10 cellular contexts compared by ENCODE assay signal in genomic region chr11:65854871-65855837, GRCh38. TPM values are rescaled to one million over a fixed set of nuclear protein-coding genes. Genes with fewer than 3 reads are reported as not detected.
DNase-seq lines count a peak whose midpoint lies in the region; ATAC-seq, FAIRE-seq and TF ChIP-seq lines count a peak whose summit lies in the region.
"Had no signal": no experiment of that assay in that cellular context is flagged by ENCODE, and none has a peak within 500 bp of the region (broad histone marks: within the 10 kb centered on the region; RNA-seq: fewer than 3 reads in every experiment).

No MANE protein-coding gene starts in this region.

- no peak overlapping the region for H3K27ac ChIP-seq in HepG2 (ENCODE audit: extremely low read length, insufficient read depth, low read length)

- H3K9ac ChIP-seq in HepG2 (ENCODE audit: insufficient read depth, low read depth, low read length), result no peak overlapping the region

- H3K36me3 ChIP-seq in HepG2 (replicated peaks in 1 of 2; ENCODE audit: control insufficient read depth in 1 of 2, insufficient read depth in 2 of 2, low read length in 2 of 2), result peaks cover 14 to 34% of the 10 kb centered on the region in 2 experiments

- no peak for FAIRE-seq in HepG2 (lab: Jason Lieb, UNC)

- H3K27me3 ChIP-seq in HepG2 (ENCODE audit: control insufficient read depth in 1 of 2, insufficient read depth in 2 of 2, low read length in 2 of 2), result no peaks in the 10 kb centered on the region; a peak in 1 of 5 replicates

- peak overlapping the region; percentile 13 for H3K27ac Mint-ChIP-seq in activated naive CD4-positive, alpha-beta T cell treated with anti-CD3 and anti-CD28 coated beads for 36 hours
- H3K27ac Mint-ChIP-seq in activated CD8-positive, alpha-beta T cell treated with anti-CD3 and anti-CD28 coated beads, Interleukin-2, amount 10 ng/mL, durations not matched to agents 7 days and 5 days, result peak overlapping the region; percentile 73
- H3K27ac Mint-ChIP-seq in stimulated activated naive B cell treated with anti-CD40 and anti-IgM and Interleukin-4, amounts not matched to agents 10 μg/mL and 1 μg/mL and 100 μg/mL, for 72 hours, result peak overlapping the region; percentile 59

- peaks cover 22% of the 10 kb centered on the region for H3K79me2 ChIP-seq in HepG2 (ENCODE audit: insufficient read depth, low read length)

- TF ChIP-seq CTCF in HepG2 (CRISPR knock-in tag; IDR thresholded peaks at IDR 0.05), result no peak

- WGBS in HepG2 (ENCODE audit: low lambda C conversion rate), result 88% methylated on average over 14 of the region's 15 CpGs

- no peak for DNase-seq in activated naive CD4-positive, alpha-beta T cell treated with anti-CD3 and anti-CD28 coated beads for 36 hours
- DNase-seq in activated naive CD4-positive, alpha-beta T cell treated with Interleukin-2 at 50 U/mL for 16 hours, result no peak
- DNase-seq in activated CD8-positive, alpha-beta T cell treated with anti-CD3 and anti-CD28 coated beads, Interleukin-2, amount 10 ng/mL, durations not matched to agents 7 days and 5 days, result no peak
- DNase-seq in HepG2 (ENCODE audit: low spot score) (no peak), NCI-H2171 (lab: John Stamatoyannopoulos, UW) (no peak)
- no peak for DNase-seq in stimulated activated naive B cell treated with anti-CD40 and anti-IgM and Interleukin-4, amounts not matched to agents 10 μg/mL and 1 μg/mL and 100 μg/mL, for 72 hours
- DNase-seq: stimulated activated CD4-positive, alpha-beta T cell treated with anti-CD3 and anti-CD28 coated beads, Interleukin-4, amount 100 ng/mL, for 1 hour had no signal

- H3K4me1 Mint-ChIP-seq in activated naive CD4-positive, alpha-beta T cell treated with anti-CD3 and anti-CD28 coated beads for 36 hours (ENCODE audit: low read depth), result peaks cover 36% of the 10 kb centered on the region
- H3K4me1 Mint-ChIP-seq in activated CD8-positive, alpha-beta T cell treated with anti-CD3 and anti-CD28 coated beads, Interleukin-2, amount 10 ng/mL, durations not matched to agents 7 days and 5 days (ENCODE audit: low read depth), result peaks cover 49% of the 10 kb centered on the region
- peaks cover 35 to 62% of the 10 kb centered on the region in 2 donors for H3K4me1 Mint-ChIP-seq in stimulated activated naive B cell treated with anti-CD40 and anti-IgM and Interleukin-4, amounts not matched to agents 10 μg/mL and 1 μg/mL and 100 μg/mL, for 72 hours

- 0 out of 2 replicates have a peak, but pooled peaks cover 4% of the 10 kb centered on the region for H3K9me3 ChIP-seq in HepG2 (ENCODE audit: low read length)

- peak overlapping the region; percentile 89 for H3K4me3 Mint-ChIP-seq in activated naive CD4-positive, alpha-beta T cell treated with anti-CD3 and anti-CD28 coated beads for 36 hours
- peak overlapping the region; percentile 95 for H3K4me3 Mint-ChIP-seq in activated CD8-positive, alpha-beta T cell treated with anti-CD3 and anti-CD28 coated beads, Interleukin-2, amount 10 ng/mL, durations not matched to agents 7 days and 5 days
- H3K4me3 Mint-ChIP-seq in stimulated activated naive B cell treated with anti-CD40 and anti-IgM and Interleukin-4, amounts not matched to agents 10 μg/mL and 1 μg/mL and 100 μg/mL, for 72 hours, result peak overlapping the region; percentile 91 to 97

- POLR2A ChIA-PET in activated CD8-positive, alpha-beta T cell treated with anti-CD3 and anti-CD28 coated beads, Interleukin-2, amount 10 ng/mL, durations not matched to agents 7 days and 5 days (lab: Charles Lee), result interaction anchor here (15.9 kb wide), 1 partner anchor 30 kb away, joined by 305 read pairs; the partner anchor contains the start of genes CCDC85B, CTSW and FIBP
- POLR2A ChIA-PET in HepG2 (lab: Yijun Ruan, JAX), result interaction anchor here (1.0 to 1.3 kb wide), 5 partner anchors 14 to 202 kb away, joined by 3 to 6 read pairs (median 3); partner anchors contain the start of gene FIBP

- CTCF ChIA-PET in activated naive CD4-positive, alpha-beta T cell treated with anti-CD3 and anti-CD28 coated beads for 36 hours (lab: Charles Lee), result interaction anchor here (0.7 kb wide), 1 partner anchor 157 kb away, joined by 3 read pairs; the partner anchor contains the start of gene CST6
- CTCF ChIA-PET in activated CD8-positive, alpha-beta T cell treated with anti-CD3 and anti-CD28 coated beads, Interleukin-2, amount 10 ng/mL, durations not matched to agents 7 days and 5 days (lab: Charles Lee), result no interaction called here
- CTCF ChIA-PET in HepG2 (lab: Yijun Ruan, JAX; ENCODE audit: low intra/inter-chr PET ratio, low total read pairs), result no interaction called here

- H3K27me3 Mint-ChIP-seq in activated naive CD4-positive, alpha-beta T cell treated with anti-CD3 and anti-CD28 coated beads for 36 hours (ENCODE audit: low read depth), result no peaks in the 10 kb centered on the region
- H3K27me3 Mint-ChIP-seq in activated CD8-positive, alpha-beta T cell treated with anti-CD3 and anti-CD28 coated beads, Interleukin-2, amount 10 ng/mL, durations not matched to agents 7 days and 5 days (ENCODE audit: low read depth), result no peaks in the 10 kb centered on the region
- no peaks in the 10 kb centered on the region for H3K27me3 Mint-ChIP-seq in stimulated activated naive B cell treated with anti-CD40 and anti-IgM and Interleukin-4, amounts not matched to agents 10 μg/mL and 1 μg/mL and 100 μg/mL, for 72 hours

- no peak for TF ChIP-seq POLR2A in HepG2 (IDR thresholded peaks at IDR 0.05; ENCODE audit: insufficient read depth in 1 of 2, low read depth in 2 of 2, low read length in 2 of 2)

- peaks cover 59% of the 10 kb centered on the region for H3K4me1 ChIP-seq in HepG2 (ENCODE audit: insufficient read depth, low read length)

- peaks cover 52% of the 10 kb centered on the region for H3K36me3 Mint-ChIP-seq in activated naive CD4-positive, alpha-beta T cell treated with anti-CD3 and anti-CD28 coated beads for 36 hours (ENCODE audit: low read depth)
- H3K36me3 Mint-ChIP-seq in activated CD8-positive, alpha-beta T cell treated with anti-CD3 and anti-CD28 coated beads, Interleukin-2, amount 10 ng/mL, durations not matched to agents 7 days and 5 days (ENCODE audit: low read depth), result peaks cover 71% of the 10 kb centered on the region
- H3K36me3 Mint-ChIP-seq in stimulated activated naive B cell treated with anti-CD40 and anti-IgM and Interleukin-4, amounts not matched to agents 10 μg/mL and 1 μg/mL and 100 μg/mL, for 72 hours, result peaks cover 59 to 71% of the 10 kb centered on the region in 2 donors

- ATAC-seq in activated CD8-positive, alpha-beta T cell treated with anti-CD3 and anti-CD28 coated beads, Interleukin-2, amount 10 ng/mL, durations not matched to agents 7 days and 5 days, result no peak
- no peak for ATAC-seq in HepG2
- ATAC-seq in stimulated activated naive B cell treated with anti-CD40 and anti-IgM and Interleukin-4, amounts not matched to agents 10 μg/mL and 1 μg/mL and 100 μg/mL, for 72 hours (replicated peaks), result no peak
- no peak for ATAC-seq in HG03095 (IDR thresholded peaks at IDR 0.05; ENCODE audit: unreplicated experiment)
- no peak for ATAC-seq in HG03135 (IDR thresholded peaks at IDR 0.05; ENCODE audit: unreplicated experiment)

- intact Hi-C loops in activated naive CD4-positive, alpha-beta T cell treated with anti-CD3 and anti-CD28 coated beads for 36 hours (cut with micrococcal nuclease), result loop anchor here (5.0 kb wide), 2 partner anchors 473 to 1053 kb away; partner anchors contain the start of genes MAP4K2 and SLC25A45
- intact Hi-C loops in HepG2 (cut with micrococcal nuclease; ENCODE audit: unreplicated experiment), result no loop called here

- peak overlapping the region; percentile 10; the same call in 1 of the 2 replicates for H3K4me2 ChIP-seq in HepG2 (ENCODE audit: low read depth, low read length)

- no peak overlapping the region for H2AFZ ChIP-seq in HepG2 (ENCODE audit: low read length)

- H3K4me3 ChIP-seq in HepG2 (replicated peaks in 1 of 3; ENCODE audit: insufficient read depth in 1 of 3, low read depth in 2 of 3, low read length in 3 of 3), result no peak overlapping the region

- in situ Hi-C loops in HepG2 (cut with HindIII; ENCODE audit: extremely low pct_ligation_motif_present, low pct_unique_long_range_greater_than_20kb), result loop anchor here (10.0 kb wide), 1 partner anchor 300 kb away; the partner anchor contains the start of gene LTBP3

- no peak for TF ChIP-seq RAD21 in HepG2 (CRISPR knock-in tag; IDR thresholded peaks at IDR 0.05)

- no peak for TF ChIP-seq EP300 in HepG2 (IDR thresholded peaks at IDR 0.05; ENCODE audit: low read depth in 2 of 2, low read length in 2 of 2)
- no peak for TF ChIP-seq EP300 in HepG2 (CRISPR knock-in tag; IDR thresholded peaks at IDR 0.05; ENCODE audit: borderline replicate concordance)

- peaks cover 8% of the 10 kb centered on the region for H3K9me3 Mint-ChIP-seq in activated naive CD4-positive, alpha-beta T cell treated with anti-CD3 and anti-CD28 coated beads for 36 hours
- no peaks in the 10 kb centered on the region for H3K9me3 Mint-ChIP-seq in activated CD8-positive, alpha-beta T cell treated with anti-CD3 and anti-CD28 coated beads, Interleukin-2, amount 10 ng/mL, durations not matched to agents 7 days and 5 days (ENCODE audit: insufficient read depth)
- peaks cover 0 to 5% of the 10 kb centered on the region in 2 donors for H3K9me3 Mint-ChIP-seq in stimulated activated naive B cell treated with anti-CD40 and anti-IgM and Interleukin-4, amounts not matched to agents 10 μg/mL and 1 μg/mL and 100 μg/mL, for 72 hours

- H4K20me1 ChIP-seq in HepG2 (ENCODE audit: insufficient read depth, low read length), result peaks cover 50% of the 10 kb centered on the region

- TSS peak; percentile 61 for BruUV-seq in HepG2 (replicated peaks; lab: Mats Ljungman, UMichigan)

RNA-seq across cellular contexts. Expression of gene CFL1, which starts 2.8 kb away (rescaled TPM):
- total RNA-seq in activated naive CD4-positive, alpha-beta T cell treated with anti-CD3 and anti-CD28 coated beads for 36 hours, result 1,000 to 10,000 TPM; 1,043 to 1,085 TPM
- total RNA-seq in activated CD8-positive, alpha-beta T cell treated with anti-CD3 and anti-CD28 coated beads, Interleukin-2, amount 10 ng/mL, durations not matched to agents 7 days and 5 days, result 1,000 to 10,000 TPM; 2,110 to 2,145 TPM
- total RNA-seq in HepG2 (2016; rRNA removed; fragmentation: Illumina TruSeq; extraction: Trizol), result 383 and 458 TPM in 2 replicates
- total RNA-seq in HepG2 (2016; cell fraction: cytosol; rRNA removed; fragmentation: Illumina TruSeq; extraction: Trizol; ENCODE audit: low read depth), result 49.6 and 56.4 TPM in 2 replicates
- 365 and 431 TPM in 2 replicates for total RNA-seq in HepG2 (2016; cell fraction: insoluble cytoplasmic fraction; rRNA removed; fragmentation: Illumina TruSeq; extraction: Trizol)
- 92.4 and 99.4 TPM in 2 replicates for total RNA-seq in HepG2 (2016; cell fraction: membrane; rRNA removed; fragmentation: Illumina TruSeq; extraction: Trizol)
- total RNA-seq in HepG2 (2016; cell fraction: nucleus; rRNA removed; fragmentation: Illumina TruSeq; extraction: Trizol), result 154 and 171 TPM in 2 replicates
- 347 and 379 TPM in 2 replicates for polyA plus RNA-seq in HepG2 (2011; rRNA removed)
- polyA plus RNA-seq in HepG2 (2011; cell fraction: cytosol; rRNA removed), result 649 and 884 TPM in 2 replicates
- polyA plus RNA-seq in HepG2 (2011; cell fraction: nucleus; rRNA removed), result 218 and 244 TPM in 2 replicates
- polyA plus RNA-seq in HepG2 (2012), result 289 and 295 TPM in 2 replicates
- polyA plus RNA-seq in HepG2 (2016; cell fraction: cytosol; fragmentation: Illumina TruSeq; extraction: Trizol; ENCODE audit: low read depth), result 112 and 116 TPM in 2 replicates
- polyA plus RNA-seq in HepG2 (2016; cell fraction: insoluble cytoplasmic fraction; fragmentation: Illumina TruSeq; extraction: Trizol; ENCODE audit: low read depth), result 879 and 1,116 TPM in 2 replicates
- polyA plus RNA-seq in HepG2 (2016; cell fraction: membrane; fragmentation: Illumina TruSeq; extraction: Trizol; ENCODE audit: low read depth), result 173 and 178 TPM in 2 replicates
- 427 and 437 TPM in 2 replicates for polyA plus RNA-seq in HepG2 (2016; cell fraction: nucleus; fragmentation: Illumina TruSeq; extraction: Trizol; ENCODE audit: insufficient read depth, low read depth)
- 360 and 1,083 TPM in 2 replicates for polyA minus RNA-seq in HepG2 (2011; rRNA and poly(A)+ RNA removed; ENCODE audit: low replicate concordance)
- polyA minus RNA-seq in HepG2 (2011; cell fraction: cytosol; rRNA and poly(A)+ RNA removed), result 284 and 320 TPM in 2 replicates
- 153 and 218 TPM in 2 replicates for polyA minus RNA-seq in HepG2 (2011; cell fraction: nucleus; rRNA and poly(A)+ RNA removed)

RNA-seq across cellular contexts. Expression of gene MUS81, which starts 5.1 kb away (rescaled TPM):
- total RNA-seq in activated naive CD4-positive, alpha-beta T cell treated with anti-CD3 and anti-CD28 coated beads for 36 hours, result 10 to 100 TPM; 51.4 to 54.7 TPM
- total RNA-seq in activated CD8-positive, alpha-beta T cell treated with anti-CD3 and anti-CD28 coated beads, Interleukin-2, amount 10 ng/mL, durations not matched to agents 7 days and 5 days, result 100 to 1,000 TPM; 106 to 111 TPM
- total RNA-seq in HepG2 (2016; rRNA removed; fragmentation: Illumina TruSeq; extraction: Trizol), result 13.2 and 25.6 TPM in 2 replicates
- total RNA-seq in HepG2 (2016; cell fraction: cytosol; rRNA removed; fragmentation: Illumina TruSeq; extraction: Trizol; ENCODE audit: low read depth), result 9.1 and 9.8 TPM in 2 replicates
- 10.0 and 23.4 TPM in 2 replicates for total RNA-seq in HepG2 (2016; cell fraction: insoluble cytoplasmic fraction; rRNA removed; fragmentation: Illumina TruSeq; extraction: Trizol)
- 9.8 and 11.9 TPM in 2 replicates for total RNA-seq in HepG2 (2016; cell fraction: membrane; rRNA removed; fragmentation: Illumina TruSeq; extraction: Trizol)
- total RNA-seq in HepG2 (2016; cell fraction: nucleus; rRNA removed; fragmentation: Illumina TruSeq; extraction: Trizol), result 33.1 and 33.6 TPM in 2 replicates
- polyA plus RNA-seq in HepG2 (2011; rRNA removed), result 30.2 and 43.6 TPM in 2 replicates
- 9.6 and 15.1 TPM in 2 replicates for polyA plus RNA-seq in HepG2 (2011; cell fraction: cytosol; rRNA removed)
- polyA plus RNA-seq in HepG2 (2011; cell fraction: nucleus; rRNA removed), result 256 and 293 TPM in 2 replicates
- polyA plus RNA-seq in HepG2 (2012), result 17.9 and 34.3 TPM in 2 replicates
- polyA plus RNA-seq in HepG2 (2016; cell fraction: cytosol; fragmentation: Illumina TruSeq; extraction: Trizol; ENCODE audit: low read depth), result 5.3 and 7.5 TPM in 2 replicates
- polyA plus RNA-seq in HepG2 (2016; cell fraction: insoluble cytoplasmic fraction; fragmentation: Illumina TruSeq; extraction: Trizol; ENCODE audit: low read depth), result 10.0 and 14.2 TPM in 2 replicates
- 9.0 and 9.4 TPM in 2 replicates for polyA plus RNA-seq in HepG2 (2016; cell fraction: membrane; fragmentation: Illumina TruSeq; extraction: Trizol; ENCODE audit: low read depth)
- 70.1 TPM in 2 replicates for polyA plus RNA-seq in HepG2 (2016; cell fraction: nucleus; fragmentation: Illumina TruSeq; extraction: Trizol; ENCODE audit: insufficient read depth, low read depth)
- polyA minus RNA-seq in HepG2 (2011; rRNA and poly(A)+ RNA removed; ENCODE audit: low replicate concordance), result 21.4 and 58.7 TPM in 2 replicates
- 5.5 and 5.8 TPM in 2 replicates for polyA minus RNA-seq in HepG2 (2011; cell fraction: cytosol; rRNA and poly(A)+ RNA removed)
- polyA minus RNA-seq in HepG2 (2011; cell fraction: nucleus; rRNA and poly(A)+ RNA removed), result 60.9 and 66.5 TPM in 2 replicates

RNA-seq across cellular contexts. Expression of gene EFEMP2, which starts 17.4 kb away (rescaled TPM):
- total RNA-seq in activated naive CD4-positive, alpha-beta T cell treated with anti-CD3 and anti-CD28 coated beads for 36 hours, result 10 to 100 TPM; 10.1 to 11.5 TPM
- 1 to 10 TPM; 4.8 to 5.0 TPM for total RNA-seq in activated CD8-positive, alpha-beta T cell treated with anti-CD3 and anti-CD28 coated beads, Interleukin-2, amount 10 ng/mL, durations not matched to agents 7 days and 5 days
- total RNA-seq in HepG2 (2016; rRNA removed; fragmentation: Illumina TruSeq; extraction: Trizol), result 3.7 and 7.4 TPM in 2 replicates
- total RNA-seq in HepG2 (2016; cell fraction: cytosol; rRNA removed; fragmentation: Illumina TruSeq; extraction: Trizol; ENCODE audit: low read depth), result 15.2 and 15.7 TPM in 2 replicates
- total RNA-seq in HepG2 (2016; cell fraction: insoluble cytoplasmic fraction; rRNA removed; fragmentation: Illumina TruSeq; extraction: Trizol), result 3.7 and 8.2 TPM in 2 replicates
- total RNA-seq in HepG2 (2016; cell fraction: membrane; rRNA removed; fragmentation: Illumina TruSeq; extraction: Trizol), result 12.4 and 16.0 TPM in 2 replicates
- total RNA-seq in HepG2 (2016; cell fraction: nucleus; rRNA removed; fragmentation: Illumina TruSeq; extraction: Trizol), result 7.8 and 14.5 TPM in 2 replicates
- 29.7 and 34.3 TPM in 2 replicates for polyA plus RNA-seq in HepG2 (2011; rRNA removed)
- polyA plus RNA-seq in HepG2 (2011; cell fraction: cytosol; rRNA removed), result 17.6 and 22.8 TPM in 2 replicates
- polyA plus RNA-seq in HepG2 (2011; cell fraction: nucleus; rRNA removed), result 150 and 216 TPM in 2 replicates
- polyA plus RNA-seq in HepG2 (2012), result 12.1 and 14.4 TPM in 2 replicates
- 19.2 and 19.9 TPM in 2 replicates for polyA plus RNA-seq in HepG2 (2016; cell fraction: cytosol; fragmentation: Illumina TruSeq; extraction: Trizol; ENCODE audit: low read depth)
- polyA plus RNA-seq in HepG2 (2016; cell fraction: insoluble cytoplasmic fraction; fragmentation: Illumina TruSeq; extraction: Trizol; ENCODE audit: low read depth), result 5.8 and 5.9 TPM in 2 replicates
- 18.0 and 19.9 TPM in 2 replicates for polyA plus RNA-seq in HepG2 (2016; cell fraction: membrane; fragmentation: Illumina TruSeq; extraction: Trizol; ENCODE audit: low read depth)
- 20.2 and 23.5 TPM in 2 replicates for polyA plus RNA-seq in HepG2 (2016; cell fraction: nucleus; fragmentation: Illumina TruSeq; extraction: Trizol; ENCODE audit: insufficient read depth, low read depth)
- polyA minus RNA-seq in HepG2 (2011; rRNA and poly(A)+ RNA removed; ENCODE audit: low replicate concordance), result 2.1 and 18.1 TPM in 2 replicates
- polyA minus RNA-seq in HepG2 (2011; cell fraction: cytosol; rRNA and poly(A)+ RNA removed), result 4.1 and 4.8 TPM in 2 replicates
- polyA minus RNA-seq in HepG2 (2011; cell fraction: nucleus; rRNA and poly(A)+ RNA removed), result 14.5 and 17.7 TPM in 2 replicates

RNA-seq across cellular contexts. Expression of gene SNX32, which starts 21.4 kb away (rescaled TPM):
- 1 to 10 TPM; 1.5 to 2.0 TPM for total RNA-seq in activated naive CD4-positive, alpha-beta T cell treated with anti-CD3 and anti-CD28 coated beads for 36 hours
- 1 to 10 TPM in 1 of 2 experiments, under 1 TPM in 1; 0.44 to 1.6 TPM for total RNA-seq in activated CD8-positive, alpha-beta T cell treated with anti-CD3 and anti-CD28 coated beads, Interleukin-2, amount 10 ng/mL, durations not matched to agents 7 days and 5 days
- 0.09 TPM in 1 of 2 replicates, not detected in the other for total RNA-seq in HepG2 (2016; rRNA removed; fragmentation: Illumina TruSeq; extraction: Trizol)
- not detected in 2 replicates for total RNA-seq in HepG2 (2016; cell fraction: cytosol; rRNA removed; fragmentation: Illumina TruSeq; extraction: Trizol; ENCODE audit: low read depth)
- 0.17 TPM in 1 of 2 replicates, not detected in the other for total RNA-seq in HepG2 (2016; cell fraction: insoluble cytoplasmic fraction; rRNA removed; fragmentation: Illumina TruSeq; extraction: Trizol)
- not detected in 2 replicates for total RNA-seq in HepG2 (2016; cell fraction: membrane; rRNA removed; fragmentation: Illumina TruSeq; extraction: Trizol)
- 0.16 TPM in 1 of 2 replicates, not detected in the other for total RNA-seq in HepG2 (2016; cell fraction: nucleus; rRNA removed; fragmentation: Illumina TruSeq; extraction: Trizol)
- polyA plus RNA-seq in HepG2 (2011; rRNA removed), result 0.29 and 0.34 TPM in 2 replicates
- 0.08 and 0.30 TPM in 2 replicates for polyA plus RNA-seq in HepG2 (2011; cell fraction: cytosol; rRNA removed)
- polyA plus RNA-seq in HepG2 (2011; cell fraction: nucleus; rRNA removed), result 4.2 and 5.7 TPM in 2 replicates
- 0.19 and 0.35 TPM in 2 replicates for polyA plus RNA-seq in HepG2 (2012)
- polyA plus RNA-seq in HepG2 (2016; cell fraction: cytosol; fragmentation: Illumina TruSeq; extraction: Trizol; ENCODE audit: low read depth), result 0.17 TPM in 1 of 2 replicates, not detected in the other
- polyA plus RNA-seq in HepG2 (2016; cell fraction: insoluble cytoplasmic fraction; fragmentation: Illumina TruSeq; extraction: Trizol; ENCODE audit: low read depth), result 0.19 TPM in 1 of 2 replicates, not detected in the other
- 0.08 and 0.22 TPM in 2 replicates for polyA plus RNA-seq in HepG2 (2016; cell fraction: membrane; fragmentation: Illumina TruSeq; extraction: Trizol; ENCODE audit: low read depth)
- 0.52 and 0.55 TPM in 2 replicates for polyA plus RNA-seq in HepG2 (2016; cell fraction: nucleus; fragmentation: Illumina TruSeq; extraction: Trizol; ENCODE audit: insufficient read depth, low read depth)
- polyA minus RNA-seq in HepG2 (2011; rRNA and poly(A)+ RNA removed; ENCODE audit: low replicate concordance), result 0.30 and 0.86 TPM in 2 replicates
- polyA minus RNA-seq in HepG2 (2011; cell fraction: cytosol; rRNA and poly(A)+ RNA removed), result not detected in 2 replicates
- polyA minus RNA-seq in HepG2 (2011; cell fraction: nucleus; rRNA and poly(A)+ RNA removed), result 0.75 and 1.4 TPM in 2 replicates
- total RNA-seq: HT1080 had no signal

RNA-seq across cellular contexts. Expression of gene CTSW, which starts 24.5 kb away (rescaled TPM):
- total RNA-seq in activated naive CD4-positive, alpha-beta T cell treated with anti-CD3 and anti-CD28 coated beads for 36 hours, result under 1 TPM; 0.91 to 0.95 TPM
- 100 to 1,000 TPM; 381 to 413 TPM for total RNA-seq in activated CD8-positive, alpha-beta T cell treated with anti-CD3 and anti-CD28 coated beads, Interleukin-2, amount 10 ng/mL, durations not matched to agents 7 days and 5 days
- not detected in 2 replicates for total RNA-seq in HepG2 (2016; rRNA removed; fragmentation: Illumina TruSeq; extraction: Trizol)
- total RNA-seq in HepG2 (2016; cell fraction: cytosol; rRNA removed; fragmentation: Illumina TruSeq; extraction: Trizol; ENCODE audit: low read depth), result not detected in 2 replicates
- not detected in 2 replicates for total RNA-seq in HepG2 (2016; cell fraction: insoluble cytoplasmic fraction; rRNA removed; fragmentation: Illumina TruSeq; extraction: Trizol)
- not detected in 2 replicates for total RNA-seq in HepG2 (2016; cell fraction: membrane; rRNA removed; fragmentation: Illumina TruSeq; extraction: Trizol)
- not detected in 2 replicates for total RNA-seq in HepG2 (2016; cell fraction: nucleus; rRNA removed; fragmentation: Illumina TruSeq; extraction: Trizol)
- 0.09 TPM in 1 of 2 replicates, not detected in the other for polyA plus RNA-seq in HepG2 (2011; rRNA removed)
- not detected in 2 replicates for polyA plus RNA-seq in HepG2 (2011; cell fraction: cytosol; rRNA removed)
- 0.24 TPM in 1 of 2 replicates, not detected in the other for polyA plus RNA-seq in HepG2 (2011; cell fraction: nucleus; rRNA removed)
- 0.29 TPM in 1 of 2 replicates, not detected in the other for polyA plus RNA-seq in HepG2 (2012)
- not detected in 2 replicates for polyA plus RNA-seq in HepG2 (2016; cell fraction: cytosol; fragmentation: Illumina TruSeq; extraction: Trizol; ENCODE audit: low read depth)
- not detected in 2 replicates for polyA plus RNA-seq in HepG2 (2016; cell fraction: insoluble cytoplasmic fraction; fragmentation: Illumina TruSeq; extraction: Trizol; ENCODE audit: low read depth)
- not detected in 2 replicates for polyA plus RNA-seq in HepG2 (2016; cell fraction: membrane; fragmentation: Illumina TruSeq; extraction: Trizol; ENCODE audit: low read depth)
- polyA plus RNA-seq in HepG2 (2016; cell fraction: nucleus; fragmentation: Illumina TruSeq; extraction: Trizol; ENCODE audit: insufficient read depth, low read depth), result not detected in 2 replicates
- not detected in 2 replicates for polyA minus RNA-seq in HepG2 (2011; rRNA and poly(A)+ RNA removed; ENCODE audit: low replicate concordance)
- polyA minus RNA-seq in HepG2 (2011; cell fraction: cytosol; rRNA and poly(A)+ RNA removed), result not detected in 2 replicates
- polyA minus RNA-seq in HepG2 (2011; cell fraction: nucleus; rRNA and poly(A)+ RNA removed), result not detected in 2 replicates

Comparison
In these comparisons a context has a peak if more than half of its experiments do, and no peak if none do; other contexts are left out.
1. H3K27ac Mint-ChIP-seq: peak in every context shown above with its lines; median percentile 73 in activated CD8-positive, alpha-beta T cell treated with anti-CD3 and anti-CD28 coated beads, Interleukin-2, amount 10 ng/mL, durations not matched to agents 7 days and 5 days; 59 in stimulated activated naive B cell treated with anti-CD40 and anti-IgM and Interleukin-4, amounts not matched to agents 10 μg/mL and 1 μg/mL and 100 μg/mL, for 72 hours; 13 in activated naive CD4-positive, alpha-beta T cell treated with anti-CD3 and anti-CD28 coated beads for 36 hours.